10 cellular contexts compared by ENCODE assay signal in genomic region chr17:81403040-81403467, GRCh38. TPM values are rescaled to one million over a fixed set of nuclear protein-coding genes. Genes with fewer than 3 reads are reported as not detected.
DNase-seq lines count a peak whose midpoint lies in the region; ATAC-seq lines count a peak whose summit lies in the region.
"Had no signal": no experiment of that assay in that cellular context is flagged by ENCODE, and none has a peak within 500 bp of the region (broad histone marks: within the 10 kb centered on the region; RNA-seq: fewer than 3 reads in every experiment).

No MANE protein-coding gene starts in this region.

- H3K9me3 ChIP-seq in adipocyte (ENCODE audit: control insufficient read depth, low read length) = no peaks in the 10 kb centered on the region

- in situ Hi-C loops in G401 (cut with HindIII; ENCODE audit: low sequenced_read_pairs) = loop anchor here (10.0 kb wide), 2 partner anchors 52 to 112 kb away; partner anchors contain the start of gene ACTG1

- H3K4me3 ChIP-seq in adipocyte (ENCODE audit: low read length) (peak overlapping the region; percentile 85), skeletal muscle cell (ENCODE audit: low read depth, low read length) (peak overlapping the region; percentile 1)

- no peak for ATAC-seq in HG02642 (IDR thresholded peaks at IDR 0.05; ENCODE audit: poor library complexity, unreplicated experiment)

- H3K36me3 ChIP-seq in adipocyte (ENCODE audit: control insufficient read depth, insufficient read depth, low read length, severe bottlenecking) = no peaks in the 10 kb centered on the region

- H3K4me1 ChIP-seq in adipocyte (ENCODE audit: control insufficient read depth, insufficient read depth, low read length) = peaks cover 61% of the 10 kb centered on the region

- peak overlapping the region; percentile 97 for H3K9ac ChIP-seq in adipocyte (ENCODE audit: low read length)

- DNase-seq in G401 (ENCODE audit: low spot score) (peak; percentile 45), adipocyte (ENCODE audit: low read depth) (no peak), hepatic stellate cell (ENCODE audit: low spot score) (peak; percentile 69), skeletal muscle cell (ENCODE audit: low read depth) (no peak), NOMO-1 treated with dmso at 0.1 percent for 144 hours (lab: John Stamatoyannopoulos, UW; ENCODE audit: unreplicated experiment) (no peak), LoVo (ENCODE audit: low spot score) (no peak)
- no peak for DNase-seq in stimulated activated CD4-positive, alpha-beta T cell treated with anti-CD3 and anti-CD28 coated beads, Interleukin-4, amount 100 ng/mL, for 4 hours
- DNase-seq: COR-L47, islet precursor cell had no signal

- H3K27me3 ChIP-seq in adipocyte (replicated peaks; ENCODE audit: control insufficient read depth, insufficient read depth, low read length) = no peaks in the 10 kb centered on the region

RNA-seq across cellular contexts. Expression of gene BAHCC1, which starts 7.8 kb away (rescaled TPM):
- 5.3 and 9.6 TPM in 2 replicates for total RNA-seq in G401 (2014; rRNA removed; shearing (Covaris generic))

Comparison
In these comparisons a context has a peak if more than half of its experiments do, and no peak if none do; other contexts are left out.
1. DNase-seq: peak in G401 (single experiment) and hepatic stellate cell (single experiment); none in adipocyte (single experiment), skeletal muscle cell (single experiment), NOMO-1 treated with dmso at 0.1 percent for 144 hours (single experiment), stimulated activated CD4-positive, alpha-beta T cell treated with anti-CD3 and anti-CD28 coated beads, Interleukin-4, amount 100 ng/mL, for 4 hours (0 of 2) and LoVo (single experiment).